18 cellular contexts compared by ENCODE assay signal in genomic region chr7:13987395-13987794, GRCh38. TPM values are rescaled to one million over a fixed set of nuclear protein-coding genes. Genes with fewer than 3 reads are reported as not detected.
DNase-seq lines count a peak whose midpoint lies in the region; ATAC-seq and TF ChIP-seq lines count a peak whose summit lies in the region.
"Had no signal": no experiment of that assay in that cellular context is flagged by ENCODE, and none has a peak within 500 bp of the region (broad histone marks: within the 10 kb centered on the region; RNA-seq: fewer than 3 reads in every experiment).

No MANE protein-coding gene starts in this region.

- H3K4me3 ChIP-seq in GM23338 (peak overlapping the region; percentile 67), NT2/D1 (ENCODE audit: insufficient read length, low read depth) (peak overlapping the region; percentile 47), dorsolateral prefrontal cortex (peak overlapping the region in 50 of 59 donors; percentile 2 to 90 (median 76)), mesenchymal stem cell (ENCODE audit: insufficient read depth in 1 of 2, low read depth in 1 of 2, low read length in 2 of 2) (peak overlapping the region in 1 of 2 experiments; percentile 94)

- H4K20me1 ChIP-seq in GM23338 (replicated peaks; ENCODE audit: insufficient read depth) = no peaks in the 10 kb centered on the region

- TF ChIP-seq CTCF in GM23338 (conservative IDR thresholded peaks at IDR 0.05; ENCODE audit: low read depth in 2 of 2) (no peak), dorsolateral prefrontal cortex (IDR thresholded peaks at IDR 0.05 in 54 of 56, conservative IDR thresholded peaks at IDR 0.05 in 2 of 56; ENCODE audit: low read depth in 1 of 56, partially characterized antibody in 56 of 56) (no peak)
- no peak for TF ChIP-seq CTCF in CD4-positive, alpha-beta T cell (IDR thresholded peaks at IDR 0.05)

- no peak overlapping the region for H2BK15ac ChIP-seq in mesenchymal stem cell (ENCODE audit: low read depth, poor library complexity, severe bottlenecking)

- no peak overlapping the region for H4K91ac ChIP-seq in mesenchymal stem cell (ENCODE audit: low read length)

- H3F3A ChIP-seq in GM23338 (replicated peaks; ENCODE audit: low read depth) = peaks cover 2% of the 10 kb centered on the region; the same call in 1 of the 2 replicates

- no peak overlapping the region for H4K8ac ChIP-seq in mesenchymal stem cell (ENCODE audit: low read length)

- no peak overlapping the region for H3K27ac Mint-ChIP-seq in GM23338
- H3K27ac Mint-ChIP-seq in CD4-positive, alpha-beta T cell = no peak overlapping the region
- no peak overlapping the region for H3K27ac Mint-ChIP-seq in activated CD4-positive, alpha-beta T cell treated with anti-CD3 and anti-CD28 coated beads for 36 hours
- H3K27ac Mint-ChIP-seq: activated T-cell treated with anti-CD3 and anti-CD28 coated beads, Interleukin-2, amount 50 U/mL, for 72 hours had no signal

- H3K27me3 Mint-ChIP-seq in GM23338 (ENCODE audit: insufficient read depth, low read depth, poor library complexity) = no peaks in the 10 kb centered on the region
- peaks cover 37% of the 10 kb centered on the region for H3K27me3 Mint-ChIP-seq in CD4-positive, alpha-beta T cell
- H3K27me3 Mint-ChIP-seq in activated CD4-positive, alpha-beta T cell treated with anti-CD3 and anti-CD28 coated beads for 36 hours = no peaks in the 10 kb centered on the region

- H2AK5ac ChIP-seq in mesenchymal stem cell (ENCODE audit: low read length, severe bottlenecking) = no peak overlapping the region

- intact Hi-C loops in dorsolateral prefrontal cortex (cut with DNase I) = no loop called here
- intact Hi-C loops in CD4-positive, alpha-beta T cell (cut with DNase I, micrococcal nuclease) = no loop called here
- intact Hi-C loops in activated CD4-positive, alpha-beta T cell treated with anti-CD3 and anti-CD28 coated beads for 36 hours (cut with DNase I, micrococcal nuclease) = no loop called here

- no peak overlapping the region for H2AFZ ChIP-seq in GM23338
- no peak overlapping the region for H2AFZ ChIP-seq in mesenchymal stem cell (ENCODE audit: low read depth, low read length)

- H3K4me3 Mint-ChIP-seq in GM23338 = no peak overlapping the region
- H3K4me3 Mint-ChIP-seq in CD4-positive, alpha-beta T cell = no peak overlapping the region
- H3K4me3 Mint-ChIP-seq in activated CD4-positive, alpha-beta T cell treated with anti-CD3 and anti-CD28 coated beads for 36 hours = no peak overlapping the region
- H3K4me3 Mint-ChIP-seq: activated T-cell treated with anti-CD3 and anti-CD28 coated beads, Interleukin-2, amount 50 U/mL, for 72 hours had no signal

- H3K4me2 ChIP-seq in GM23338 (peak overlapping the region; percentile 93), mesenchymal stem cell (ENCODE audit: low read length, poor library complexity, severe bottlenecking) (no peak overlapping the region)

- H3K9me2 ChIP-seq in GM23338 (ENCODE audit: insufficient read depth) = no peaks in the 10 kb centered on the region

- no CpG with 5 or more reads among the region's 1 CpG for WGBS in mesenchymal stem cell

- H3K27ac ChIP-seq in GM23338 (ENCODE audit: low read depth) = no peak overlapping the region; the same call in 1 of the 2 replicates
- peak overlapping the region in 6 of 59 donors; percentile 16 to 91 (median 70) for H3K27ac ChIP-seq in dorsolateral prefrontal cortex
- no peak overlapping the region for H3K27ac ChIP-seq in mesenchymal stem cell (ENCODE audit: low read length, poor library complexity, severe bottlenecking)
- no peak overlapping the region for H3K27ac ChIP-seq in CD4-positive, alpha-beta T cell (ENCODE audit: low read depth, low read length)
- H3K27ac ChIP-seq: C4-2B, vagina had no signal

- CTCF ChIA-PET in CD4-positive, alpha-beta T cell (lab: Charles Lee) = no interaction called here
- CTCF ChIA-PET in activated CD4-positive, alpha-beta T cell treated with anti-CD3 and anti-CD28 coated beads for 36 hours (lab: Charles Lee) = no interaction called here

- H3K4me1 Mint-ChIP-seq in GM23338 = peaks cover 30% of the 10 kb centered on the region
- no peaks in the 10 kb centered on the region for H3K4me1 Mint-ChIP-seq in CD4-positive, alpha-beta T cell (ENCODE audit: low read depth)
- no peaks in the 10 kb centered on the region for H3K4me1 Mint-ChIP-seq in activated CD4-positive, alpha-beta T cell treated with anti-CD3 and anti-CD28 coated beads for 36 hours

- no peak overlapping the region for H3K14ac ChIP-seq in mesenchymal stem cell (ENCODE audit: low read length in 2 of 2)

- no peak overlapping the region for H3K18ac ChIP-seq in mesenchymal stem cell (ENCODE audit: low read depth in 1 of 2, low read length in 2 of 2)

- H3K36me3 ChIP-seq in GM23338 (ENCODE audit: insufficient read depth) (no peaks in the 10 kb centered on the region), NT2/D1 (ENCODE audit: insufficient read depth, insufficient read length, low read length) (no peaks in the 10 kb centered on the region), mesenchymal stem cell (ENCODE audit: control insufficient read depth in 1 of 2, insufficient read depth in 2 of 2, low read depth in 1 of 2, low read length in 2 of 2) (peaks cover 0 to 7% of the 10 kb centered on the region in 2 experiments)
- H3K36me3 ChIP-seq: vagina had no signal

- no peak overlapping the region for H2BK5ac ChIP-seq in mesenchymal stem cell (ENCODE audit: low read depth, low read length, poor library complexity, severe bottlenecking)

- peaks cover 13% of the 10 kb centered on the region; the same call in 2 of the 3 replicates for H3K36me3 Mint-ChIP-seq in GM23338 (ENCODE audit: low read depth)
- H3K36me3 Mint-ChIP-seq in CD4-positive, alpha-beta T cell (ENCODE audit: low read depth) = no peaks in the 10 kb centered on the region
- H3K36me3 Mint-ChIP-seq in activated CD4-positive, alpha-beta T cell treated with anti-CD3 and anti-CD28 coated beads for 36 hours (ENCODE audit: low read depth) = no peaks in the 10 kb centered on the region

- H3K9me3 ChIP-seq in NT2/D1 (ENCODE audit: insufficient read depth, low read length) (no peaks in the 10 kb centered on the region), mesenchymal stem cell (ENCODE audit: control insufficient read depth, low read length) (no peaks in the 10 kb centered on the region)
- no peaks in the 10 kb centered on the region for H3K9me3 ChIP-seq in CD4-positive, alpha-beta T cell (ENCODE audit: control insufficient read depth, low read length)
- H3K9me3 ChIP-seq: vagina had no signal

- H2BK120ac ChIP-seq in mesenchymal stem cell (ENCODE audit: low read depth, low read length) = no peak overlapping the region

- H3K4me1 ChIP-seq in GM23338 (ENCODE audit: insufficient read depth) = peaks cover 46% of the 10 kb centered on the region
- no peaks in the 10 kb centered on the region for H3K4me1 ChIP-seq in NT2/D1 (ENCODE audit: insufficient read depth, insufficient read length)
- H3K4me1 ChIP-seq in mesenchymal stem cell (ENCODE audit: control insufficient read depth, insufficient read depth, low read depth, low read length) = peaks cover 1% of the 10 kb centered on the region

- H3K23ac ChIP-seq in mesenchymal stem cell (ENCODE audit: low read length in 2 of 2) = no peak overlapping the region

- H2BK12ac ChIP-seq in mesenchymal stem cell (ENCODE audit: low read length in 2 of 2) = no peak overlapping the region

- H3K4ac ChIP-seq in mesenchymal stem cell (ENCODE audit: low read depth in 1 of 2, low read length in 2 of 2) = no peak overlapping the region

- no peak for ATAC-seq in GM23338
- ATAC-seq in CD4-positive, alpha-beta T cell (ENCODE audit: poor library complexity) = no peak
- no peak for ATAC-seq in activated CD4-positive, alpha-beta T cell treated with anti-CD3 and anti-CD28 coated beads for 36 hours
- ATAC-seq: activated T-cell treated with anti-CD3 and anti-CD28 coated beads, Interleukin-2, amount 50 U/mL, for 72 hours had no signal

- peaks cover 50% of the 10 kb centered on the region for H3K79me2 ChIP-seq in GM23338 (replicated peaks; ENCODE audit: insufficient read depth)

- no peaks in the 10 kb centered on the region for H3K9me3 Mint-ChIP-seq in GM23338
- no peaks in the 10 kb centered on the region for H3K9me3 Mint-ChIP-seq in CD4-positive, alpha-beta T cell
- no peaks in the 10 kb centered on the region for H3K9me3 Mint-ChIP-seq in activated CD4-positive, alpha-beta T cell treated with anti-CD3 and anti-CD28 coated beads for 36 hours (ENCODE audit: low read depth)
- H3K9me3 Mint-ChIP-seq: activated T-cell treated with anti-CD3 and anti-CD28 coated beads, Interleukin-2, amount 50 U/mL, for 72 hours had no signal

- no peak for DNase-seq in GM23338 (ENCODE audit: low spot score)
- no peak for DNase-seq in NT2/D1 (ENCODE audit: low read depth, low spot score)
- no peak for DNase-seq in dorsolateral prefrontal cortex
- peak; percentile 54 for DNase-seq in mesenchymal stem cell
- no peak for DNase-seq in CD4-positive, alpha-beta T cell
- DNase-seq in NCI-H446 treated with DMSO at 0.1 percent for 48 hours (lab: John Stamatoyannopoulos, UW) = no peak
- no peak for DNase-seq in activated CD4-positive, alpha-beta T cell treated with anti-CD3 and anti-CD28 coated beads for 36 hours
- DNase-seq in EL = no peak
- DNase-seq: activated CD4-positive, alpha-beta T cell treated with anti-CD3 and anti-CD28 coated beads, Interleukin-2, amount 50 U/mL, for 1 hour; activated T-cell treated with anti-CD3 and anti-CD28 coated beads, Interleukin-2, amount 50 U/mL, for 72 hours; amniotic stem cell; KBM-7; kidney glomerular epithelial cell; NCI-H524; stimulated activated CD4-positive, alpha-beta T cell treated with anti-CD3 and anti-CD28 coated beads, Interleukin-4, amount 100 ng/mL, for 24 hours; T-helper 9 cell had no signal

- H3K79me1 ChIP-seq in mesenchymal stem cell (replicated peaks; ENCODE audit: low read length, poor library complexity, severe bottlenecking) = peaks cover 3% of the 10 kb centered on the region

- H3K9ac ChIP-seq in NT2/D1 (ENCODE audit: insufficient read length, low read depth) (no peak overlapping the region), mesenchymal stem cell (ENCODE audit: low read length) (peak overlapping the region; percentile 97)

- no peaks in the 10 kb centered on the region for H3K27me3 ChIP-seq in GM23338 (ENCODE audit: insufficient read depth)
- no peaks in the 10 kb centered on the region for H3K27me3 ChIP-seq in NT2/D1 (ENCODE audit: insufficient read depth, insufficient read length)
- peaks cover 0 to 11% (median 0%) of the 10 kb centered on the region in 45 donors for H3K27me3 ChIP-seq in dorsolateral prefrontal cortex
- no peaks in the 10 kb centered on the region for H3K27me3 ChIP-seq in mesenchymal stem cell (ENCODE audit: control insufficient read depth in 1 of 2, insufficient read depth in 1 of 2, low read length in 2 of 2)
- peaks cover 32% of the 10 kb centered on the region for H3K27me3 ChIP-seq in CD4-positive, alpha-beta T cell (ENCODE audit: control insufficient read depth, insufficient read depth, low read length)
- H3K27me3 ChIP-seq: vagina had no signal

- POLR2A ChIA-PET in CD4-positive, alpha-beta T cell (lab: Charles Lee) = no interaction called here
- POLR2A ChIA-PET in activated CD4-positive, alpha-beta T cell treated with anti-CD3 and anti-CD28 coated beads for 36 hours (lab: Charles Lee) = no interaction called here

RNA-seq across cellular contexts. Expression of gene ETV1, which starts 2.1 kb away (rescaled TPM):
- total RNA-seq in GM23338 (2014; rRNA removed; shearing (Covaris generic)) = 53.5 and 61.9 TPM in 2 replicates
- polyA plus RNA-seq in GM23338 (2016; fragmentation: Nextera tagmentation; extraction: Ambion mirVana) = 39.9 and 49.4 TPM in 2 replicates
- 10 to 100 TPM; 19.5 to 70.3 (median 38.4) TPM for total RNA-seq in dorsolateral prefrontal cortex
- 47.3 TPM for polyA plus RNA-seq in mesenchymal stem cell (2013, experiment 1 of 2)
- polyA plus RNA-seq in mesenchymal stem cell (2013, experiment 2 of 2) = 49.7 TPM
- not detected for total RNA-seq in CD4-positive, alpha-beta T cell
- total RNA-seq in activated CD4-positive, alpha-beta T cell treated with anti-CD3 and anti-CD28 coated beads for 36 hours = under 1 TPM; 0.32 to 0.37 TPM

Comparison
In these comparisons a context has a peak if more than half of its experiments do, and no peak if none do; other contexts are left out.
1. RNA of gene ETV1, which starts 2.1 kb away (total RNA-seq): 53.5 to 61.9 TPM in GM23338 and 19.5 to 70.3 TPM in dorsolateral prefrontal cortex; 0.32 to 0.37 TPM in activated CD4-positive, alpha-beta T cell treated with anti-CD3 and anti-CD28 coated beads for 36 hours and not detected in CD4-positive, alpha-beta T cell; every median in the first group is over 10 times any median in the second.